Comparison of ENCODE assay signal across 9 cellular contexts in the genomic region with DNA sequence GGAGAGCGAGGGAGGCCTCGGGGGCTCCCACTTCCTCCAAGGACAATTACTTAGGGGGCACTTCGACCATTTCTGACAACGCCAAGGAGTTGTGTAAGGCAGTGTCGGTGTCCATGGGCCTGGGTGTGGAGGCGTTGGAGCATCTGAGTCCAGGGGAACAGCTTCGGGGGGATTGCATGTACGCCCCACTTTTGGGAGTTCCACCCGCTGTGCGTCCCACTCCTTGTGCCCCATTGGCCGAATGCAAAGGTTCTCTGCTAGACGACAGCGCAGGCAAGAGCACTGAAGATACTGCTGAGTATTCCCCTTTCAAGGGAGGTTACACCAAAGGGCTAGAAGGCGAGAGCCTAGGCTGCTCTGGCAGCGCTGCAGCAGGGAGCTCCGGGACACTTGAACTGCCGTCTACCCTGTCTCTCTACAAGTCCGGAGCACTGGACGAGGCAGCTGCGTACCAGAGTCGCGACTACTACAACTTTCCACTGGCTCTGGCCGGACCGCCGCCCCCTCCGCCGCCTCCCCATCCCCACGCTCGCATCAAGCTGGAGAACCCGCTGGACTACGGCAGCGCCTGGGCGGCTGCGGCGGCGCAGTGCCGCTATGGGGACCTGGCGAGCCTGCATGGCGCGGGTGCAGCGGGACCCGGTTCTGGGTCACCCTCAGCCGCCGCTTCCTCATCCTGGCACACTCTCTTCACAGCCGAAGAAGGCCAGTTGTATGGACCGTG. TPM values are rescaled to one million over a fixed set of nuclear protein-coding genes. Genes with fewer than 3 reads are reported as not detected.
DNase-seq lines count a peak whose midpoint lies in the region; ATAC-seq and TF ChIP-seq lines count a peak whose summit lies in the region.
"Had no signal": no experiment of that assay in that cellular context is flagged by ENCODE, and none has a peak within 500 bp of the region (broad histone marks: within the 10 kb centered on the region; RNA-seq: fewer than 3 reads in every experiment).

No MANE protein-coding gene starts in this region.

- H3K4me3 ChIP-seq in HEK293 (ENCODE audit: low read depth, low read length): peak overlapping the region; percentile 43
- peak overlapping the region; percentile 61 for H3K4me3 ChIP-seq in iPS-15b (ENCODE audit: low read depth, low read length)
- H3K4me3 ChIP-seq in skin epidermis: peak overlapping the region; percentile 9 to 45 (median 30)
- H3K4me3 ChIP-seq in CD8-positive, alpha-beta T cell (ENCODE audit: low read depth, low read length): no peak overlapping the region

- no peak for DNase-seq in CD8-positive, alpha-beta T cell
- no peak for DNase-seq in hippocampal formation (lab: John Stamatoyannopoulos, UW)
- no peak for DNase-seq in HEK293T (ENCODE audit: extremely low spot score)
- DNase-seq in NCI-H226: no peak
- DNase-seq: activated CD8-positive, alpha-beta memory T cell treated with anti-CD3 and anti-CD28 coated beads for 24 hours had no signal

- peaks cover 11% of the 10 kb centered on the region for H3K27me3 ChIP-seq in iPS-15b (ENCODE audit: control insufficient read depth, insufficient read depth, low read length)
- H3K27me3 ChIP-seq in CD8-positive, alpha-beta T cell (ENCODE audit: insufficient read depth, low read length): no peaks in the 10 kb centered on the region

- H3K27me3 Mint-ChIP-seq in activated T-helper 17 cell treated with anti-CD3 and anti-CD28 coated beads, Interleukin-2, amount 50 U/mL, for 72 hours: peaks cover 20% of the 10 kb centered on the region
- H3K27me3 Mint-ChIP-seq in CD8-positive, alpha-beta T cell (ENCODE audit: low read depth): peaks cover 15% of the 10 kb centered on the region

- no peaks in the 10 kb centered on the region for H3K4me1 Mint-ChIP-seq in activated T-helper 17 cell treated with anti-CD3 and anti-CD28 coated beads, Interleukin-2, amount 50 U/mL, for 72 hours
- H3K4me1 Mint-ChIP-seq in CD8-positive, alpha-beta T cell (ENCODE audit: low read depth): no peaks in the 10 kb centered on the region

- intact Hi-C loops in CD8-positive, alpha-beta T cell (cut with DNase I, micrococcal nuclease): no loop called here

- H3K36me3 ChIP-seq in HEK293 (ENCODE audit: control insufficient read depth in 2 of 2, insufficient read depth in 1 of 2, low read length in 2 of 2): no peaks in the 10 kb centered on the region
- no peaks in the 10 kb centered on the region for H3K36me3 ChIP-seq in iPS-15b (ENCODE audit: control insufficient read depth, insufficient read depth, low read length)
- H3K36me3 ChIP-seq in CD8-positive, alpha-beta T cell (ENCODE audit: insufficient read depth, low read length): no peaks in the 10 kb centered on the region

- H3K4me3 Mint-ChIP-seq in activated T-helper 17 cell treated with anti-CD3 and anti-CD28 coated beads, Interleukin-2, amount 50 U/mL, for 72 hours: peak overlapping the region; percentile 37
- no peak overlapping the region for H3K4me3 Mint-ChIP-seq in CD8-positive, alpha-beta T cell

- H3K4me1 ChIP-seq in HEK293 (ENCODE audit: control insufficient read depth, insufficient read depth, low read length): no peaks in the 10 kb centered on the region
- H3K4me1 ChIP-seq in iPS-15b (ENCODE audit: control insufficient read depth, insufficient read depth, low read length): peaks cover 3% of the 10 kb centered on the region
- no peaks in the 10 kb centered on the region for H3K4me1 ChIP-seq in CD8-positive, alpha-beta T cell (ENCODE audit: insufficient read depth, low read length)

- H3K9me3 ChIP-seq in HEK293 (ENCODE audit: control insufficient read depth, insufficient read depth, low read depth, low read length) (no peaks in the 10 kb centered on the region; the same call in 1 of the 2 replicates), iPS-15b (ENCODE audit: control insufficient read depth, insufficient read depth, low read length) (no peaks in the 10 kb centered on the region)
- H3K9me3 ChIP-seq in CD8-positive, alpha-beta T cell (ENCODE audit: low read length): no peaks in the 10 kb centered on the region

- TF ChIP-seq CTCF in HEK293 (tag by site-specific recombination; IDR thresholded peaks at IDR 0.05): no peak
- no peak for TF ChIP-seq CTCF in CD8-positive, alpha-beta T cell (IDR thresholded peaks at IDR 0.05)

- H3K9me3 Mint-ChIP-seq in activated T-helper 17 cell treated with anti-CD3 and anti-CD28 coated beads, Interleukin-2, amount 50 U/mL, for 72 hours: no peaks in the 10 kb centered on the region
- no peaks in the 10 kb centered on the region for H3K9me3 Mint-ChIP-seq in CD8-positive, alpha-beta T cell

- ATAC-seq in activated T-helper 17 cell treated with anti-CD3 and anti-CD28 coated beads, Interleukin-2, amount 50 U/mL, for 72 hours (replicated peaks): no peak
- ATAC-seq in CD8-positive, alpha-beta T cell: no peak

- H3K9ac ChIP-seq in iPS-15b (ENCODE audit: low read depth, low read length): no peak overlapping the region

- H3K27ac ChIP-seq in HEK293 (ENCODE audit: extremely low read depth, low read depth, low read length): no peak overlapping the region
- peak overlapping the region in 2 of 21 experiments; percentile 21 to 69 for H3K27ac ChIP-seq in skin epidermis
- H3K27ac ChIP-seq in CD8-positive, alpha-beta T cell (ENCODE audit: low read depth, low read length): no peak overlapping the region

- CTCF ChIA-PET in HEK293 (lab: Yijun Ruan, JAX) (interaction anchor here (1.3 kb wide), 1 partner anchor 10 kb away, joined by 4 read pairs; no protein-coding TSS in a partner anchor), HEK293T (lab: Yijun Ruan, JAX) (no interaction called here)
- CTCF ChIA-PET in CD8-positive, alpha-beta T cell (lab: Charles Lee): no interaction called here

- POLR2A ChIA-PET in HEK293 (lab: Yijun Ruan, JAX) (no interaction called here), HEK293T (lab: Yijun Ruan, JAX) (no interaction called here)
- POLR2A ChIA-PET in CD8-positive, alpha-beta T cell (lab: Charles Lee): no interaction called here

- H3K36me3 Mint-ChIP-seq in activated T-helper 17 cell treated with anti-CD3 and anti-CD28 coated beads, Interleukin-2, amount 50 U/mL, for 72 hours (ENCODE audit: low read depth): no peaks in the 10 kb centered on the region
- H3K36me3 Mint-ChIP-seq in CD8-positive, alpha-beta T cell: no peaks in the 10 kb centered on the region

- H3K27ac Mint-ChIP-seq in activated T-helper 17 cell treated with anti-CD3 and anti-CD28 coated beads, Interleukin-2, amount 50 U/mL, for 72 hours: no peak overlapping the region
- H3K27ac Mint-ChIP-seq in CD8-positive, alpha-beta T cell: no peak overlapping the region

TF ChIP-seq in HEK293, 187 proteins besides CTCF, POLR2A, EP300 and RAD21 (continues in another document):
- no peak for TF ChIP-seq ZNF362 (tag by site-specific recombination; IDR thresholded peaks at IDR 0.05)
- no peak for TF ChIP-seq ZNF248 (tag by site-specific recombination; IDR thresholded peaks at IDR 0.05)
- no peak for TF ChIP-seq ZNF175 (tag by site-specific recombination; IDR thresholded peaks at IDR 0.05)
- TF ChIP-seq ZNF341 (tag by site-specific recombination; IDR thresholded peaks at IDR 0.05; ENCODE audit: low read depth): no peak
- no peak for TF ChIP-seq OVOL3 (tag by site-specific recombination; IDR thresholded peaks at IDR 0.05)
- TF ChIP-seq ZNF626 (tag by site-specific recombination; IDR thresholded peaks at IDR 0.05): no peak

TF ChIP-seq in HEK293T, 16 proteins besides CTCF, POLR2A, EP300 and RAD21:
- TF ChIP-seq ARNT (IDR thresholded peaks at IDR 0.05) (no peak), HDGF (IDR thresholded peaks at IDR 0.05; ENCODE audit: borderline replicate concordance) (no peak), ZNF384 (IDR thresholded peaks at IDR 0.05) (no peak), LEF1 (IDR thresholded peaks at IDR 0.05; ENCODE audit: borderline replicate concordance) (no peak), TARDBP (IDR thresholded peaks at IDR 0.05) (no peak), FOXA1 (IDR thresholded peaks at IDR 0.05) (no peak), ELF4 (IDR thresholded peaks at IDR 0.05) (no peak), NFRKB (IDR thresholded peaks at IDR 0.05) (no peak), SUZ12 (IDR thresholded peaks at IDR 0.05) (no peak), PKNOX1 (IDR thresholded peaks at IDR 0.05) (no peak), BHLHE40 (IDR thresholded peaks at IDR 0.05; ENCODE audit: borderline replicate concordance) (no peak), FOXK2 (IDR thresholded peaks at IDR 0.05) (no peak), FOXM1 (IDR thresholded peaks at IDR 0.05; ENCODE audit: borderline replicate concordance) (no peak), L3MBTL2 (conservative IDR thresholded peaks at IDR 0.05) (no peak), CTBP1 (IDR thresholded peaks at IDR 0.05; ENCODE audit: borderline replicate concordance) (no peak), SP1 (IDR thresholded peaks at IDR 0.05) (no peak)
TF ChIP-seq in HEK293T: peak in this region for 0.

RNA-seq across cellular contexts. Expression of gene AR, which starts 2.1 kb away (rescaled TPM):
- total RNA-seq in activated T-helper 17 cell treated with anti-CD3 and anti-CD28 coated beads, Interleukin-2, amount 50 U/mL, for 72 hours: under 1 TPM in 1 of 2 donors, not detected in 1; 0.03 TPM
- total RNA-seq in CD8-positive, alpha-beta T cell: not detected
